ENCODE assay signal across 12 cellular contexts in genomic region chr2:159399716-159400525, GRCh38.
DNase-seq lines count a peak whose midpoint lies in the region; ATAC-seq, FAIRE-seq and TF ChIP-seq lines count a peak whose summit lies in the region.
"Had no signal": no experiment of that assay in that cellular context is flagged by ENCODE, and none has a peak within 500 bp of the region (broad histone marks: within the 10 kb centered on the region; RNA-seq: fewer than 3 reads in every experiment).

No MANE protein-coding gene starts in this region.

- H3K4me3 Mint-ChIP-seq in neural progenitor cell (no peak overlapping the region), Calu3 (ENCODE audit: low read depth, unreplicated experiment) (no peak overlapping the region)

- TF ChIP-seq CTCF in neural progenitor cell (IDR thresholded peaks at IDR 0.05) (no peak), body of pancreas (IDR thresholded peaks at IDR 0.05) (no peak), Calu3 (IDR thresholded peaks at IDR 0.05; ENCODE audit: unreplicated experiment) (no peak)

- H3K4me2 ChIP-seq in neural progenitor cell = no peak overlapping the region

- no peaks in the 10 kb centered on the region for H3K79me2 ChIP-seq in neural progenitor cell (ENCODE audit: low read depth)

- no peaks in the 10 kb centered on the region for H3K27me3 Mint-ChIP-seq in neural progenitor cell (ENCODE audit: insufficient read depth, low read depth)
- H3K27me3 Mint-ChIP-seq in Calu3 (ENCODE audit: unreplicated experiment) = no peaks in the 10 kb centered on the region

- no peaks in the 10 kb centered on the region for H3K9me3 ChIP-seq in neural progenitor cell (ENCODE audit: low read depth)
- H3K9me3 ChIP-seq in body of pancreas = no peaks in the 10 kb centered on the region
- H3K9me3 ChIP-seq: upper lobe of right lung had no signal

- H3K4me3 ChIP-seq in neural progenitor cell (no peak overlapping the region), body of pancreas (no peak overlapping the region)
- H3K4me3 ChIP-seq: upper lobe of right lung had no signal

- no peak for ATAC-seq in body of pancreas
- ATAC-seq: right cardiac atrium, upper lobe of right lung had no signal

- H3K27ac Mint-ChIP-seq in neural progenitor cell (no peak overlapping the region), Calu3 (ENCODE audit: unreplicated experiment) (no peak overlapping the region)

- no TSS peak for BruUV-seq in Calu3 (replicated peaks; lab: Mats Ljungman, UMichigan)

- H3K4me1 ChIP-seq in neural progenitor cell (peaks cover 3% of the 10 kb centered on the region), body of pancreas (peaks cover 4% of the 10 kb centered on the region)
- H3K4me1 ChIP-seq: upper lobe of right lung had no signal

- H3K36me3 ChIP-seq in neural progenitor cell (peaks cover 15% of the 10 kb centered on the region), body of pancreas (replicated peaks in 1 of 2; ENCODE audit: insufficient read depth in 1 of 2, low read depth in 2 of 2) (peaks cover 0 to 6% of the 10 kb centered on the region in 2 donors)

- no peak overlapping the region for H2AFZ ChIP-seq in neural progenitor cell (replicated peaks)

- H4K20me1 ChIP-seq in neural progenitor cell (ENCODE audit: low read depth) = no peaks in the 10 kb centered on the region

- peaks cover 8% of the 10 kb centered on the region for H3F3A ChIP-seq in neural progenitor cell (ENCODE audit: low read depth)

- peak; percentile 84 for FAIRE-seq in endometrium (lab: Jason Lieb, UNC)

- H3K9me3 Mint-ChIP-seq in neural progenitor cell = no peaks in the 10 kb centered on the region
- H3K9me3 Mint-ChIP-seq in Calu3 (ENCODE audit: low read depth, unreplicated experiment) = no peaks in the 10 kb centered on the region

- intact Hi-C loops in posterior vena cava (cut with DNase I) (no loop called here), body of pancreas (cut with DNase I) (no loop called here), Calu3 (cut with micrococcal nuclease; ENCODE audit: unreplicated experiment) (no loop called here)

- DNase-seq in GM04503 (ENCODE audit: low read depth) (peak; percentile 39), NCI-H526 treated with DMSO at 0.1 percent for 48 hours (lab: John Stamatoyannopoulos, UW) (peak; percentile 57), neural progenitor cell (ENCODE audit: low spot score) (no peak), NCI-H1105 (lab: John Stamatoyannopoulos, UW) (no peak), posterior vena cava (ENCODE audit: low spot score) (no peak), body of pancreas (no peak), Calu3 (no peak)
- DNase-seq: activated CD4-positive, CD25-positive, alpha-beta regulatory T cell; mesendoderm; right cardiac atrium; upper lobe of right lung had no signal

- no peak for TF ChIP-seq POLR2A in body of pancreas (IDR thresholded peaks at IDR 0.05)

- H3K4me1 Mint-ChIP-seq in neural progenitor cell = no peaks in the 10 kb centered on the region
- H3K4me1 Mint-ChIP-seq in Calu3 (ENCODE audit: low read depth, unreplicated experiment) = no peaks in the 10 kb centered on the region

- H3K36me3 Mint-ChIP-seq in neural progenitor cell = peaks cover 3% of the 10 kb centered on the region
- no peaks in the 10 kb centered on the region for H3K36me3 Mint-ChIP-seq in Calu3 (ENCODE audit: insufficient read depth, unreplicated experiment)

- WGBS in body of pancreas, 2 donors = 55 to 57% methylated on average over 6 of the region's 6 CpGs

- H3K27ac ChIP-seq in neural progenitor cell (peak overlapping the region; percentile 43), body of pancreas (no peak overlapping the region)
- H3K27ac ChIP-seq: upper lobe of right lung had no signal

- CTCF ChIA-PET in Calu3 (lab: Charles Lee) = no interaction called here

- H3K9ac ChIP-seq in neural progenitor cell = no peak overlapping the region

- H3K27me3 ChIP-seq in neural progenitor cell = no peaks in the 10 kb centered on the region
- no peaks in the 10 kb centered on the region for H3K27me3 ChIP-seq in body of pancreas
- H3K27me3 ChIP-seq: upper lobe of right lung had no signal

Comparison
In these comparisons a context has a peak if more than half of its experiments do, and no peak if none do; other contexts are left out.
1. DNase-seq: peak in GM04503 (single experiment) and NCI-H526 treated with DMSO at 0.1 percent for 48 hours (single experiment); none in neural progenitor cell (single experiment), NCI-H1105 (single experiment), posterior vena cava (single experiment), body of pancreas (0 of 4) and Calu3 (single experiment).